ENCODE assay signal across 1 cellular context in the genomic region with DNA sequence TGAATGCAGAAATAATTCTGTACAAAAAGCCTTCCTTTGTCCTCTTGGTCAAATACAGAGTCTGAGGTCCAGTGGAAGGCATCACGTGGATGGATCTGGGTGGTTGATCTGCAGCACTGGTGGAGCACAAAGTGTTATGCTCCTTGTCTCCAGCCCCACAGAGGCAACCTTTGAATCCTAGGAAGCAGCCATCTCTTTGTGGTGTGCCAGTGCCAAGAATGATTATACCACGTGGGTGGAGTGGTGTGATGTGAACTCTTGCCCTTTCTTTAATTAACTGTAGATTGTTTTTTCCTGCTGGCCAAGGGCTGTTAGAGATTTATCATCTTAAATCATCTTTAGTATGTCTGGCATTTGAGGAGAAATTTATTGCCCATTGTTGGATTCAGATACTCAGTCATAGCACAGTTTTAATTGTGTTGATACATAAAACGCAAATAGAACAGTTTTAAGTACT.
A peak's percentile ranks its signal among the peaks of the same experiment; 100 is the strongest.
TF ChIP-seq lines count a peak whose summit lies in the region.

No MANE protein-coding gene starts in this region.

TF ChIP-seq in SK-N-SH treated with all-trans-retinoic acid at 6 μM for 48 hours, 23 proteins besides CTCF, POLR2A, EP300 and RAD21 (continued from another document):
- TF ChIP-seq TOX (CRISPR knock-in tag; IDR thresholded peaks at IDR 0.05; ENCODE audit: borderline replicate concordance) (0 out of 2 replicates have a peak, but pooled peaks have one; percentile 38), BACH2 (CRISPR knock-in tag; IDR thresholded peaks at IDR 0.05; ENCODE audit: borderline replicate concordance) (no peak), TSHZ2 (CRISPR knock-in tag; IDR thresholded peaks at IDR 0.05) (peak; percentile 95), RARB (CRISPR knock-in tag; IDR thresholded peaks at IDR 0.05) (no peak), GLIS3 (CRISPR knock-in tag; IDR thresholded peaks at IDR 0.05) (0 out of 2 replicates have a peak, but pooled peaks have one; percentile 31), POU6F1 (CRISPR knock-in tag; IDR thresholded peaks at IDR 0.05; ENCODE audit: borderline replicate concordance, low read depth) (no peak; the same call in 1 of the 2 replicates), CSDC2 (CRISPR knock-in tag; IDR thresholded peaks at IDR 0.05) (no peak), ESRRG (CRISPR knock-in tag; IDR thresholded peaks at IDR 0.05) (no peak), ZNF70 (CRISPR knock-in tag; IDR thresholded peaks at IDR 0.05) (no peak), ZFP30 (CRISPR knock-in tag; IDR thresholded peaks at IDR 0.05) (no peak), ZNF565 (CRISPR knock-in tag; conservative IDR thresholded peaks at IDR 0.05; ENCODE audit: low read depth) (no peak), ISL1 (CRISPR knock-in tag; IDR thresholded peaks at IDR 0.05) (peak; percentile 92), TCF4 (CRISPR knock-in tag; IDR thresholded peaks at IDR 0.05; ENCODE audit: borderline replicate concordance) (peak; percentile 56)
- TF ChIP-seq, protein P1, sequence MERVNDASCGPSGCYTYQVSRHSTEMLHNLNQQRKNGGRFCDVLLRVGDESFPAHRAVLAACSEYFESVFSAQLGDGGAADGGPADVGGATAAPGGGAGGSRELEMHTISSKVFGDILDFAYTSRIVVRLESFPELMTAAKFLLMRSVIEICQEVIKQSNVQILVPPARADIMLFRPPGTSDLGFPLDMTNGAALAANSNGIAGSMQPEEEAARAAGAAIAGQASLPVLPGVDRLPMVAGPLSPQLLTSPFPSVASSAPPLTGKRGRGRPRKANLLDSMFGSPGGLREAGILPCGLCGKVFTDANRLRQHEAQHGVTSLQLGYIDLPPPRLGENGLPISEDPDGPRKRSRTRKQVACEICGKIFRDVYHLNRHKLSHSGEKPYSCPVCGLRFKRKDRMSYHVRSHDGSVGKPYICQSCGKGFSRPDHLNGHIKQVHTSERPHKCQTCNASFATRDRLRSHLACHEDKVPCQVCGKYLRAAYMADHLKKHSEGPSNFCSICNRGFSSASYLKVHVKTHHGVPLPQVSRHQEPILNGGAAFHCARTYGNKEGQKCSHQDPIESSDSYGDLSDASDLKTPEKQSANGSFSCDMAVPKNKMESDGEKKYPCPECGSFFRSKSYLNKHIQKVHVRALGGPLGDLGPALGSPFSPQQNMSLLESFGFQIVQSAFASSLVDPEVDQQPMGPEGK (CRISPR knock-in tag; IDR thresholded peaks at IDR 0.05; ENCODE audit: borderline replicate concordance): 0 out of 2 replicates have a peak, but pooled peaks have one; percentile 14
